Comparison of ENCODE assay signal across 1 cellular context in genomic region chr16:23330583-23331249, GRCh38.
TF ChIP-seq lines count a peak whose summit lies in the region.

No MANE protein-coding gene starts in this region.

TF ChIP-seq in IMR-90, 13 proteins besides CTCF, POLR2A, EP300 and RAD21 (continued from another document):
- TF ChIP-seq, protein P1, sequence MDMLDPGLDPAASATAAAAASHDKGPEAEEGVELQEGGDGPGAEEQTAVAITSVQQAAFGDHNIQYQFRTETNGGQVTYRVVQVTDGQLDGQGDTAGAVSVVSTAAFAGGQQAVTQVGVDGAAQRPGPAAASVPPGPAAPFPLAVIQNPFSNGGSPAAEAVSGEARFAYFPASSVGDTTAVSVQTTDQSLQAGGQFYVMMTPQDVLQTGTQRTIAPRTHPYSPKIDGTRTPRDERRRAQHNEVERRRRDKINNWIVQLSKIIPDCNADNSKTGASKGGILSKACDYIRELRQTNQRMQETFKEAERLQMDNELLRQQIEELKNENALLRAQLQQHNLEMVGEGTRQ (IDR thresholded peaks at IDR 0.05; ENCODE audit: low read depth, low read length) = no peak
- no peak for TF ChIP-seq FOS (IDR thresholded peaks at IDR 0.05; ENCODE audit: low read depth, low read length)
- no peak for TF ChIP-seq CEBPB (IDR thresholded peaks at IDR 0.05; ENCODE audit: low read depth, low read length)
